10 cellular contexts compared by ENCODE assay signal in the genomic region with DNA sequence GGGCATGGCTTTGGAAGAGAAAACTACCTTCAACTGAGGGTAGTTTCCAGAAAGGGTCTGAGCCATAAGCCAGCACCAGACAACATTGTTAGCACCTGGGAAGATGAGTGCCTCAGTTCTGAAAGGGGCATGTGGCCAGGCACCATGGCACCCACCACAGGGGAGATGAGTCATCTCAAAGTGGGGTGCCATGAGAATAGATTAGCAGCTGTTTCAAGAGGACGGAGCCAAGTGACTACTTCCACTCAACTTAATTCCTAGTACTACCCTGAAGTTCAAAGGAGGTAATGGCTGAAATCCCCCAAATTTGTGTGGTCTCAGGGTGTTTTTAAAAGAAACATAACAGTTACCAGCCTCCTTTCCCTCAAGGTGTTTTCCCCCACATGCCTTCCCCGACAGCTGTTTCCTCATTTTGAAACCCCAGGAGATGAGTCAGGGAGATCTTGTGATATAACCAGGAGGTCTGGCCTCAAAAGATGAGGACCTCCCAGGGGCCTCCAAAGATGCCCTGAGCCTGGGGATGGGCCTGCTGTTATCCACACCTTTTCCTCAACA. TPM values are rescaled to one million over a fixed set of nuclear protein-coding genes. Genes with fewer than 3 reads are reported as not detected.
A peak's percentile ranks its signal among the peaks of the same experiment; 100 is the strongest.
DNase-seq lines count a peak whose midpoint lies in the region; ATAC-seq and TF ChIP-seq lines count a peak whose summit lies in the region.
"Had no signal": no experiment of that assay in that cellular context is flagged by ENCODE, and none has a peak within 500 bp of the region (broad histone marks: within the 10 kb centered on the region; RNA-seq: fewer than 3 reads in every experiment).

No MANE protein-coding gene starts in this region.

- peak; percentile 87 for ATAC-seq in GM18498 (IDR thresholded peaks at IDR 0.05; ENCODE audit: unreplicated experiment)
- ATAC-seq in GM19455 (IDR thresholded peaks at IDR 0.05; ENCODE audit: unreplicated experiment), result peak; percentile 62
- ATAC-seq in HG03175 (IDR thresholded peaks at IDR 0.05; ENCODE audit: unreplicated experiment), result peak; percentile 73
- ATAC-seq in aorta (ENCODE audit: low FRiP score), result no peak

- no peak overlapping the region for H3K4me3 Mint-ChIP-seq in nephron progenitor cell
- H3K4me3 Mint-ChIP-seq: activated naive CD4-positive, alpha-beta T cell treated with anti-CD3 and anti-CD28 coated beads, Interleukin-2, amount 50 U/mL, for 24 hours had no signal

- peaks cover 3% of the 10 kb centered on the region for H3K27me3 Mint-ChIP-seq in nephron progenitor cell (ENCODE audit: low read depth, poor library complexity)
- H3K27me3 Mint-ChIP-seq: activated naive CD4-positive, alpha-beta T cell treated with anti-CD3 and anti-CD28 coated beads, Interleukin-2, amount 50 U/mL, for 24 hours had no signal

- 20 to 27% methylated on average over 1 to 2 of the region's 2 CpGs for WGBS in esophagus squamous epithelium, 2 donors
- 15 to 51% (median 39%) methylated on average over 2 of the region's 2 CpGs for WGBS in spleen, 5 donors
- 83 to 96% methylated on average over 2 of the region's 2 CpGs for WGBS in aorta, 2 donors

- DNase-seq in activated T-helper 9 cell treated with anti-CD3 and anti-CD28 coated beads, Interleukin-2, amount 50 U/mL, for 16 hours (ENCODE audit: low read depth), result peak; percentile 0
- DNase-seq in esophagus squamous epithelium (lab: John Stamatoyannopoulos, UW), result no peak
- no peak for DNase-seq in spleen
- DNase-seq in aorta, result no peak
- no peak for DNase-seq in nephron progenitor cell
- DNase-seq: NCI-H446 had no signal

- H3K4me1 Mint-ChIP-seq in nephron progenitor cell, result no peaks in the 10 kb centered on the region
- H3K4me1 Mint-ChIP-seq: activated naive CD4-positive, alpha-beta T cell treated with anti-CD3 and anti-CD28 coated beads, Interleukin-2, amount 50 U/mL, for 24 hours had no signal

- no peak for TF ChIP-seq CTCF in esophagus squamous epithelium (IDR thresholded peaks at IDR 0.05)
- no peak for TF ChIP-seq CTCF in spleen (IDR thresholded peaks at IDR 0.05 in 8 of 11, conservative IDR thresholded peaks at IDR 0.05 in 3 of 11)
- TF ChIP-seq CTCF in nephron progenitor cell (IDR thresholded peaks at IDR 0.05), result no peak

- H3K36me3 Mint-ChIP-seq in nephron progenitor cell (ENCODE audit: low read depth), result no peaks in the 10 kb centered on the region
- H3K36me3 Mint-ChIP-seq: activated naive CD4-positive, alpha-beta T cell treated with anti-CD3 and anti-CD28 coated beads, Interleukin-2, amount 50 U/mL, for 24 hours had no signal

- H3K27ac Mint-ChIP-seq in nephron progenitor cell, result no peak overlapping the region
- H3K27ac Mint-ChIP-seq: activated naive CD4-positive, alpha-beta T cell treated with anti-CD3 and anti-CD28 coated beads, Interleukin-2, amount 50 U/mL, for 24 hours had no signal

- intact Hi-C loops in esophagus squamous epithelium (cut with DNase I), result no loop called here
- intact Hi-C loops in spleen (cut with DNase I; ENCODE audit: low total_unique reads), result no loop called here
- intact Hi-C loops in aorta (cut with DNase I), result no loop called here

- H3K4me3 ChIP-seq in esophagus squamous epithelium (no peak overlapping the region), spleen (no peak overlapping the region), aorta (ENCODE audit: low read length in 2 of 2) (no peak overlapping the region)

- no peak for TF ChIP-seq POLR2A in esophagus squamous epithelium (IDR thresholded peaks at IDR 0.05)
- TF ChIP-seq POLR2A in spleen (IDR thresholded peaks at IDR 0.05), result no peak

- H3K27ac ChIP-seq in esophagus squamous epithelium (no peak overlapping the region), spleen (no peak overlapping the region), aorta (ENCODE audit: low read depth in 1 of 2, low read length in 2 of 2) (no peak overlapping the region)

- H3K36me3 ChIP-seq in esophagus squamous epithelium (no peaks in the 10 kb centered on the region), spleen (no peaks in the 10 kb centered on the region), aorta (ENCODE audit: control insufficient read depth in 1 of 2, insufficient read depth in 2 of 2, low read length in 1 of 2) (no peaks in the 10 kb centered on the region)

- H3K9me3 Mint-ChIP-seq in nephron progenitor cell, result peaks cover 51% of the 10 kb centered on the region
- H3K9me3 Mint-ChIP-seq: activated naive CD4-positive, alpha-beta T cell treated with anti-CD3 and anti-CD28 coated beads, Interleukin-2, amount 50 U/mL, for 24 hours had no signal

- H3K9me3 ChIP-seq in esophagus squamous epithelium (no peaks in the 10 kb centered on the region), spleen (no peaks in the 10 kb centered on the region), aorta (ENCODE audit: control insufficient read depth, low read length) (no peaks in the 10 kb centered on the region)

- H3K4me1 ChIP-seq in esophagus squamous epithelium (no peaks in the 10 kb centered on the region), spleen (no peaks in the 10 kb centered on the region), aorta (ENCODE audit: control insufficient read depth in 1 of 2, insufficient read depth in 2 of 2, low read length in 2 of 2) (no peaks in the 10 kb centered on the region)

- H3K27me3 ChIP-seq in esophagus squamous epithelium (no peaks in the 10 kb centered on the region), spleen (replicated peaks in 1 of 7) (no peaks in the 10 kb centered on the region), aorta (ENCODE audit: control insufficient read depth in 1 of 2, insufficient read depth in 2 of 2, low read length in 1 of 2) (no peaks in the 10 kb centered on the region)

RNA-seq across cellular contexts. Expression of a gene that starts 27.8 kb away (rescaled TPM):
- total RNA-seq in esophagus squamous epithelium, result not detected
- not detected for total RNA-seq in spleen
- polyA plus RNA-seq in spleen, result not detected
- total RNA-seq in aorta, result not detected
- polyA plus RNA-seq in aorta, result not detected
